ENCODE assay signal across 9 cellular contexts in the genomic region with DNA sequence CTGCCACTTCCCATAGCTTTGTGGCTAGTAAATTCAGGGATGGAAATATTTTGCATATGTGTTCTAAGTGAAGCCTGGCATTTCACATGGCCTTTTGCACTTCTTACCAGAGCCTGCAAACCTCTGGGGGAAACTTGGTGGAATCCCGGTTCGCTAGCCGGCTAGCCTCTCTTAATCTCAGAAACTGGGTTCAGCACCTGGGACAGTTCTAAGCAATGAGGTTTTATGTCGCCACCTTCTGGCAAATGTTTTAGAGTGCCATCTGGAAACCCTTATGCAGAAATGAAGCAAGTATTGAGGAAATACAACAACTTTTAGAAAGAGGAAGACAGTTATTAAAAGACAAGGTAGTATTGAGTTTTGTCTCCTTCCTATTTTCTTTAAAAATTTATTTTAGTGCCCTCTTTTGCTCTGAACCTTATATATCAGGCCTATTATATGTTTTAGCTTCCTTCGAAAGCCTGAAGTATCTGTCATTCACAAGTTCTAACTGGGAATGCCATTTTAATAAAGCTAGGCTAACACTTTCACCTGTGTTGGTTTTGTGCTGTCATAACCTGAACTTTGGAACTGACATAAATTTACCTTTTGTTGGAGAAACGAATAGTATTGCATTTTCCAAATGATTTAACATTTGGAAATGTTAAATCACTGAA. TPM values are rescaled to one million over a fixed set of nuclear protein-coding genes. Genes with fewer than 3 reads are reported as not detected.
A peak's percentile ranks its signal among the peaks of the same experiment; 100 is the strongest.
DNase-seq lines count a peak whose midpoint lies in the region; ATAC-seq and TF ChIP-seq lines count a peak whose summit lies in the region.
"Had no signal": no experiment of that assay in that cellular context is flagged by ENCODE, and none has a peak within 500 bp of the region (broad histone marks: within the 10 kb centered on the region; RNA-seq: fewer than 3 reads in every experiment).

No MANE protein-coding gene starts in this region.

- TF ChIP-seq CTCF in GM23338 (conservative IDR thresholded peaks at IDR 0.05; ENCODE audit: low read depth in 2 of 2) (peak; percentile 81 to 92), RWPE1 (conservative IDR thresholded peaks at IDR 0.05; ENCODE audit: low read depth) (peak; percentile 85), neural crest cell (conservative IDR thresholded peaks at IDR 0.05) (peak; percentile 85)

- CTCF ChIA-PET in RWPE1 (lab: Yijun Ruan, JAX): interaction anchor here (0.7 to 1.4 kb wide), 8 partner anchors 9 to 562 kb away, joined by 3 to 7 read pairs (median 3); no protein-coding TSS in a partner anchor

- peaks cover 9% of the 10 kb centered on the region; the same call in 1 of the 2 replicates for H3F3A ChIP-seq in GM23338 (replicated peaks; ENCODE audit: low read depth)

- H3K4me3 ChIP-seq in GM23338: peak overlapping the region; percentile 75

- ATAC-seq in GM23338: peak; percentile 6; the same call in 2 of the 3 replicates

- H3K27me3 ChIP-seq in GM23338 (ENCODE audit: insufficient read depth): peaks cover 41% of the 10 kb centered on the region

- H3K36me3 ChIP-seq in GM23338 (ENCODE audit: insufficient read depth): no peaks in the 10 kb centered on the region

- H3K36me3 Mint-ChIP-seq in GM23338 (ENCODE audit: low read depth) (peaks cover 18% of the 10 kb centered on the region), neural crest cell (ENCODE audit: low read depth) (peaks cover 2% of the 10 kb centered on the region)

- H3K27ac Mint-ChIP-seq in GM23338 (no peak overlapping the region), neural crest cell (ENCODE audit: unreplicated experiment) (no peak overlapping the region)

- H3K4me1 ChIP-seq in GM23338 (ENCODE audit: insufficient read depth): peaks cover 7% of the 10 kb centered on the region

- no peaks in the 10 kb centered on the region for H3K79me2 ChIP-seq in GM23338 (replicated peaks; ENCODE audit: insufficient read depth)

- POLR2A ChIA-PET in RWPE1 (lab: Yijun Ruan, JAX; ENCODE audit: low non-redundant PET): no interaction called here

- no peaks in the 10 kb centered on the region for H4K20me1 ChIP-seq in GM23338 (replicated peaks; ENCODE audit: insufficient read depth)

- peak overlapping the region; percentile 88 for H3K4me2 ChIP-seq in GM23338

- H3K4me3 Mint-ChIP-seq in GM23338 (peak overlapping the region; percentile 83; the same call in 2 of the 3 replicates), neural crest cell (peak overlapping the region; percentile 50)

- H3K9me3 Mint-ChIP-seq in GM23338 (peaks cover 15% of the 10 kb centered on the region), neural crest cell (no peaks in the 10 kb centered on the region)

- H3K9me2 ChIP-seq in GM23338 (ENCODE audit: insufficient read depth): no peaks in the 10 kb centered on the region

- H2AFZ ChIP-seq in GM23338: no peak overlapping the region

- H3K4me1 Mint-ChIP-seq in GM23338 (peaks cover 25% of the 10 kb centered on the region), neural crest cell (peaks cover 21% of the 10 kb centered on the region)

- no peak overlapping the region for H3K27ac ChIP-seq in GM23338 (ENCODE audit: low read depth)
- no peak overlapping the region for H3K27ac ChIP-seq in RWPE1

- H3K27me3 Mint-ChIP-seq in GM23338 (ENCODE audit: insufficient read depth, low read depth, poor library complexity) (peaks cover 28% of the 10 kb centered on the region), neural crest cell (ENCODE audit: low read depth) (peaks cover 72% of the 10 kb centered on the region)

- peak; percentile 30 for DNase-seq in stimulated activated CD4-positive, alpha-beta T cell treated with anti-CD3 and anti-CD28 coated beads, Interleukin-15, amount 100 ng/mL, for 24 hours
- no peak for DNase-seq in stimulated activated CD4-positive, alpha-beta T cell treated with anti-CD3 and anti-CD28 coated beads, Interleukin-1b, Interleukin-23, amount 100 ng/mL, for 48 hours
- DNase-seq in GM23338 (ENCODE audit: low spot score) (peak; percentile 97), Kasumi-1 (lab: John Stamatoyannopoulos, UW) (peak; percentile 89 to 92), RWPE1 (ENCODE audit: low spot score) (peak; percentile 81), epidermal melanocyte (ENCODE audit: insufficient read length, low spot score) (peak; percentile 74), neural crest cell (ENCODE audit: low read depth, low spot score) (peak; percentile 70)
- no peak for DNase-seq in effector CD8-positive, alpha-beta T cell (lab: John Stamatoyannopoulos, UW)

TF ChIP-seq in GM23338, 12 proteins besides CTCF, POLR2A, EP300 and RAD21:
- TF ChIP-seq ETS1 (IDR thresholded peaks at IDR 0.05) (0 out of 2 replicates have a peak, but pooled peaks have one; percentile 25), POLR2AphosphoS5 (IDR thresholded peaks at IDR 0.05; ENCODE audit: low read depth) (no peak), REST (IDR thresholded peaks at IDR 0.05; ENCODE audit: unreplicated experiment) (peak; percentile 95)
TF ChIP-seq in GM23338: peak in this region for 2.

RNA-seq across cellular contexts. Expression of gene HTR1A, which starts 1.0 kb away (rescaled TPM):
- total RNA-seq in GM23338 (2014; rRNA removed; shearing (Covaris generic)): 2.3 and 4.7 TPM in 2 replicates
- 0.92 and 1.1 TPM in 2 replicates for polyA plus RNA-seq in GM23338 (2016; fragmentation: Nextera tagmentation; extraction: Ambion mirVana)
- not detected in 2 replicates for total RNA-seq in neural crest cell
- total RNA-seq: mononuclear cell had no signal

Comparison
In these comparisons a context has a peak if more than half of its experiments do, and no peak if none do; other contexts are left out.
1. DNase-seq: peak in stimulated activated CD4-positive, alpha-beta T cell treated with anti-CD3 and anti-CD28 coated beads, Interleukin-15, amount 100 ng/mL, for 24 hours (single experiment), GM23338 (single experiment), Kasumi-1 (2 of 2), RWPE1 (single experiment), epidermal melanocyte (single experiment) and neural crest cell (single experiment); none in stimulated activated CD4-positive, alpha-beta T cell treated with anti-CD3 and anti-CD28 coated beads, Interleukin-1b, Interleukin-23, amount 100 ng/mL, for 48 hours (single experiment) and effector CD8-positive, alpha-beta T cell (single experiment).
2. Peak in every context shown above with its lines, with median percentiles within 50 percentile points of each other: CTCF ChIP-seq.